ENCODE assay signal across 10 cellular contexts in genomic region chr3:101379695-101380376, GRCh38. TPM values are rescaled to one million over a fixed set of nuclear protein-coding genes. Genes with fewer than 3 reads are reported as not detected.
DNase-seq lines count a peak whose midpoint lies in the region; ATAC-seq and TF ChIP-seq lines count a peak whose summit lies in the region.
"Had no signal": no experiment of that assay in that cellular context is flagged by ENCODE, and none has a peak within 500 bp of the region (broad histone marks: within the 10 kb centered on the region; RNA-seq: fewer than 3 reads in every experiment).

No MANE protein-coding gene starts in this region.

- H3K27ac Mint-ChIP-seq in endothelial cell (ENCODE audit: unreplicated experiment), result no peak overlapping the region

- H3K27ac ChIP-seq in esophagus squamous epithelium, result no peak overlapping the region
- H3K27ac ChIP-seq: cardiac muscle cell had no signal

- no peaks in the 10 kb centered on the region for H3K9me3 Mint-ChIP-seq in endothelial cell (ENCODE audit: unreplicated experiment)

- H3K4me3 Mint-ChIP-seq in endothelial cell (ENCODE audit: unreplicated experiment), result no peak overlapping the region

- no peaks in the 10 kb centered on the region for H3K27me3 ChIP-seq in esophagus squamous epithelium
- H3K27me3 ChIP-seq: cardiac muscle cell had no signal

- ATAC-seq in GM19023 (IDR thresholded peaks at IDR 0.05; ENCODE audit: unreplicated experiment) (peak; percentile 93), HG03025 (IDR thresholded peaks at IDR 0.05; ENCODE audit: low FRiP score, unreplicated experiment) (peak; percentile 91)

- H3K4me1 Mint-ChIP-seq in endothelial cell (ENCODE audit: unreplicated experiment), result peaks cover 8% of the 10 kb centered on the region

- WGBS in esophagus squamous epithelium, 2 donors, result 63 to 73% methylated on average over 1 of the region's 1 CpG

- DNase-seq in AML-193 (lab: John Stamatoyannopoulos, UW) (peak; percentile 22 to 23), RPMI8226 (peak; percentile 61), inferior parietal cortex (ENCODE audit: extremely low spot score) (no peak), esophagus squamous epithelium (lab: John Stamatoyannopoulos, UW) (no peak), endothelial cell (ENCODE audit: low spot score) (no peak)
- DNase-seq in NK-92 treated with Interleukin-12 subunit alpha and Interleukin-12 subunit beta, amount 100 ng/mL, for 24 hours (lab: John Stamatoyannopoulos, UW), result no peak
- DNase-seq: DMS79 had no signal

- H3K27me3 Mint-ChIP-seq in endothelial cell (ENCODE audit: unreplicated experiment), result no peaks in the 10 kb centered on the region

- TF ChIP-seq CTCF in esophagus squamous epithelium (IDR thresholded peaks at IDR 0.05) (no peak), endothelial cell (IDR thresholded peaks at IDR 0.05; ENCODE audit: unreplicated experiment) (no peak)

- no peak overlapping the region for H3K4me3 ChIP-seq in esophagus squamous epithelium
- H3K4me3 ChIP-seq: cardiac muscle cell had no signal

- H3K9me3 ChIP-seq in esophagus squamous epithelium, result no peaks in the 10 kb centered on the region

- intact Hi-C loops in esophagus squamous epithelium (cut with DNase I), result no loop called here

- peaks cover 0 to 6% (median 0%) of the 10 kb centered on the region in 3 donors for H3K4me1 ChIP-seq in esophagus squamous epithelium

- peaks cover 12% of the 10 kb centered on the region for H3K36me3 Mint-ChIP-seq in endothelial cell (ENCODE audit: low read depth, unreplicated experiment)

- peaks cover 0 to 6% (median 0%) of the 10 kb centered on the region in 3 donors for H3K36me3 ChIP-seq in esophagus squamous epithelium
- H3K36me3 ChIP-seq: cardiac muscle cell had no signal

- TF ChIP-seq POLR2A in esophagus squamous epithelium (IDR thresholded peaks at IDR 0.05), result no peak

RNA-seq across cellular contexts. Expression of gene IMPG2, which starts 59.5 kb away (rescaled TPM):
- total RNA-seq in esophagus squamous epithelium, result under 1 TPM in 3 of 4 donors, not detected in 1; 0.04 to 0.19 (median 0.09) TPM
- 0.74 TPM for total RNA-seq in endothelial cell (ENCODE audit: unreplicated experiment)

Comparison
In these comparisons a context has a peak if more than half of its experiments do, and no peak if none do; other contexts are left out.
1. DNase-seq: peak in AML-193 (2 of 2) and RPMI8226 (single experiment); none in NK-92 treated with Interleukin-12 subunit alpha and Interleukin-12 subunit beta, amount 100 ng/mL, for 24 hours (single experiment), inferior parietal cortex (single experiment), esophagus squamous epithelium (single experiment) and endothelial cell (single experiment).